Comparison of ENCODE assay signal across 20 cellular contexts in genomic region chr4:36747277-36748129, GRCh38.
DNase-seq lines count a peak whose midpoint lies in the region; ATAC-seq, FAIRE-seq and TF ChIP-seq lines count a peak whose summit lies in the region.
"Had no signal": no experiment of that assay in that cellular context is flagged by ENCODE, and none has a peak within 500 bp of the region (broad histone marks: within the 10 kb centered on the region; RNA-seq: fewer than 3 reads in every experiment).

No MANE protein-coding gene starts in this region.

- H3K4me2 ChIP-seq in H9 (ENCODE audit: insufficient read depth, insufficient read length, low read length) (no peak overlapping the region), H1 (ENCODE audit: insufficient read depth in 1 of 2, low read depth in 2 of 2, low read length in 2 of 2) (no peak overlapping the region), mesendoderm (ENCODE audit: low read length) (no peak overlapping the region)

- peaks cover 6 to 7% of the 10 kb centered on the region in 2 experiments; a peak in 2 of 4 replicates for H3K4me1 Mint-ChIP-seq in H9
- H3K4me1 Mint-ChIP-seq: B cell had no signal

- no peak overlapping the region for H3K27ac Mint-ChIP-seq in H9
- H3K27ac Mint-ChIP-seq: B cell; CD4-positive, alpha-beta T cell had no signal

- H3K56ac ChIP-seq in H9 (ENCODE audit: insufficient read length, low read depth, low read length), result no peak overlapping the region
- no peak overlapping the region for H3K56ac ChIP-seq in H1 (replicated peaks; ENCODE audit: insufficient read length, low read depth, low read length)
- no peak overlapping the region for H3K56ac ChIP-seq in mesendoderm (ENCODE audit: low read length)

- H2BK20ac ChIP-seq in H9 (ENCODE audit: low read depth, low read length, poor library complexity, severe bottlenecking) (no peak overlapping the region), H1 (ENCODE audit: low read length) (no peak overlapping the region)

- H3T11ph ChIP-seq in H9 (ENCODE audit: low read length), result no peak overlapping the region

- ATAC-seq in aorta (ENCODE audit: low FRiP score) (peak; percentile 36), GM18511 (IDR thresholded peaks at IDR 0.05; ENCODE audit: unreplicated experiment) (no peak)

- H2AFZ ChIP-seq in H9 (ENCODE audit: low read length), result no peak overlapping the region
- peak overlapping the region; percentile 87; the same call in 1 of the 2 replicates for H2AFZ ChIP-seq in H1 (ENCODE audit: low read length)

- DNase-seq in H9, result peak; percentile 90
- DNase-seq in H1 (ENCODE audit: low read depth in 1 of 2, low spot score in 2 of 2), result no peak
- peak; percentile 46 for DNase-seq in mesendoderm
- no peak for DNase-seq in aorta
- no peak for DNase-seq in GM12892 (ENCODE audit: insufficient read length)
- DNase-seq in RWPE1 (ENCODE audit: low spot score), result no peak
- DNase-seq: CD4-positive, alpha-beta T cell; DMS53; IMR-90; Kasumi-1; MM.1S; NCI-H1092 treated with DMSO at 0.1 percent for 48 hours; NCI-H187; NCI-H446; NCI-H69; NK-92 treated with Interleukin-12 subunit alpha and Interleukin-12 subunit beta, amount 100 ng/mL, for 24 hours; OCI-M1; SIG-M5 had no signal

- CTCF ChIA-PET in H1 (lab: Charles Lee; ENCODE audit: partially characterized antibody) (interaction anchor here (0.6 to 1.2 kb wide), 4 partner anchors 9 to 333 kb away, joined by 3 to 4 read pairs (median 3); no protein-coding TSS in a partner anchor), RWPE1 (lab: Yijun Ruan, JAX) (interaction anchor here (0.6 kb wide), 1 partner anchor 1633 kb away, joined by 3 read pairs; no protein-coding TSS in a partner anchor)

- H4K8ac ChIP-seq in H9 (replicated peaks; ENCODE audit: insufficient read length, low read depth, low read length), result no peak overlapping the region
- H4K8ac ChIP-seq in H1 (ENCODE audit: extremely low read depth, insufficient read depth, low read length), result peak overlapping the region; percentile 68; the same call in 1 of the 2 replicates
- H4K8ac ChIP-seq in mesendoderm (ENCODE audit: low read depth, low read length), result no peak overlapping the region

- H3K27me3 Mint-ChIP-seq in H9 (ENCODE audit: low read depth), result no peaks in the 10 kb centered on the region
- H3K27me3 Mint-ChIP-seq: B cell; CD4-positive, alpha-beta T cell had no signal

- no peaks in the 10 kb centered on the region; a peak in 1 of 5 replicates for H3K9me3 Mint-ChIP-seq in H9
- H3K9me3 Mint-ChIP-seq: CD4-positive, alpha-beta T cell had no signal

- H3K79me2 ChIP-seq in H9 (ENCODE audit: insufficient read depth, low read length) (no peaks in the 10 kb centered on the region), H1 (ENCODE audit: control insufficient read depth in 1 of 2, insufficient read depth in 2 of 2, low read length in 2 of 2) (no peaks in the 10 kb centered on the region), mesendoderm (ENCODE audit: control insufficient read depth, insufficient read depth, low read length) (no peaks in the 10 kb centered on the region)

- WGBS in H9 (ENCODE audit: extremely low coverage, insufficient read length, low lambda C conversion rate), result no CpG with 5 or more reads among the region's 16 CpGs
- 93% methylated on average over 16 of the region's 16 CpGs; no CpG with 5 or more reads in 1 of the 2 experiments for WGBS in H1 (ENCODE audit: extremely low coverage in 1 of 2, insufficient coverage in 1 of 2, insufficient read length in 1 of 2, insufficient replicate concordance in 2 of 2, low coverage in 1 of 2, low lambda C conversion rate in 2 of 2, missing lambda C conversion rate in 1 of 2), 2 experiments
- no CpG with 5 or more reads among the region's 16 CpGs for WGBS in mesendoderm (ENCODE audit: extremely low coverage, insufficient coverage, low lambda C conversion rate)
- 80 to 86% methylated on average over 15 to 16 of the region's 16 CpGs for WGBS in aorta, 2 donors

- H3K79me1 ChIP-seq in H9 (ENCODE audit: insufficient read depth, low read depth, low read length, poor library complexity, severe bottlenecking) (no peaks in the 10 kb centered on the region), H1 (ENCODE audit: low read depth, low read length) (no peaks in the 10 kb centered on the region), mesendoderm (ENCODE audit: low read length) (no peaks in the 10 kb centered on the region)

- no peak overlapping the region for H3K23ac ChIP-seq in H9 (ENCODE audit: insufficient read length, low read depth, low read length)
- no peak overlapping the region for H3K23ac ChIP-seq in H1 (ENCODE audit: insufficient read length)
- H3K23ac ChIP-seq in mesendoderm (ENCODE audit: low read length), result no peak overlapping the region

- H3K36me3 Mint-ChIP-seq in H9 (ENCODE audit: insufficient read depth in 1 of 3, low read depth in 3 of 3), result no peaks in the 10 kb centered on the region; a peak in 1 of 7 replicates

- FAIRE-seq in H1 (lab: Jason Lieb, UNC), result no peak
- no peak for FAIRE-seq in GM12892 (lab: Jason Lieb, UNC)

- H2BK5ac ChIP-seq in H9 (ENCODE audit: insufficient read length, low read length) (no peak overlapping the region), H1 (ENCODE audit: low read depth, low read length) (no peak overlapping the region), mesendoderm (ENCODE audit: low read length) (no peak overlapping the region)

- H3K23me2 ChIP-seq in H9 (ENCODE audit: insufficient read length, low read depth, low read length, poor library complexity, severe bottlenecking), result no peaks in the 10 kb centered on the region
- H3K23me2 ChIP-seq in H1 (ENCODE audit: low read depth, low read length), result no peaks in the 10 kb centered on the region

- H3K4me1 ChIP-seq in H9 (ENCODE audit: insufficient read depth, low read length) (no peaks in the 10 kb centered on the region), H1 (replicated peaks in 1 of 4; ENCODE audit: control insufficient read depth in 3 of 4, insufficient read depth in 4 of 4, low read length in 3 of 4) (no peaks in the 10 kb centered on the region), mesendoderm (ENCODE audit: control insufficient read depth, low read depth, low read length) (no peaks in the 10 kb centered on the region), aorta (ENCODE audit: control insufficient read depth in 1 of 2, insufficient read depth in 2 of 2, low read length in 2 of 2) (no peaks in the 10 kb centered on the region)

- H3K27ac ChIP-seq in H9 (ENCODE audit: insufficient read length, low read depth, low read length), result no peak overlapping the region
- H3K27ac ChIP-seq in H1 (ENCODE audit: low read depth, low read length), result no peak overlapping the region
- no peak overlapping the region for H3K27ac ChIP-seq in mesendoderm (ENCODE audit: low read depth, low read length)
- H3K27ac ChIP-seq in aorta (ENCODE audit: low read depth in 1 of 2, low read length in 2 of 2), result no peak overlapping the region
- H3K27ac ChIP-seq in RWPE1, result no peak overlapping the region

- H3K14ac ChIP-seq in H9 (ENCODE audit: insufficient read depth, low read length) (no peak overlapping the region), H1 (ENCODE audit: insufficient read length) (no peak overlapping the region)

- TF ChIP-seq POLR2A in H1 (IDR thresholded peaks at IDR 0.05; ENCODE audit: control extremely low read depth in 1 of 2, low read depth in 2 of 2, low read length in 2 of 2) (no peak), GM12892 (IDR thresholded peaks at IDR 0.05; ENCODE audit: low read depth, low read length) (no peak)

- H2AK5ac ChIP-seq in H9 (ENCODE audit: insufficient read length, low read length) (no peak overlapping the region), H1 (ENCODE audit: low read depth, low read length) (no peak overlapping the region), mesendoderm (ENCODE audit: low read length) (no peak overlapping the region)

- H3K4me3 ChIP-seq in H1 (ENCODE audit: extremely low read depth in 1 of 4, insufficient read depth in 2 of 4, low read depth in 3 of 4, low read length in 4 of 4), result no peak overlapping the region
- H3K4me3 ChIP-seq in mesendoderm (ENCODE audit: low read length), result no peak overlapping the region
- H3K4me3 ChIP-seq in aorta (ENCODE audit: low read length in 2 of 2), result no peak overlapping the region

- no peak overlapping the region for H3K9ac ChIP-seq in H9 (ENCODE audit: extremely low read depth, insufficient read length, low read length)
- no peak overlapping the region for H3K9ac ChIP-seq in H1 (replicated peaks in 1 of 4; ENCODE audit: extremely low read depth in 1 of 4, low read depth in 3 of 4, low read length in 3 of 4)
- no peak overlapping the region for H3K9ac ChIP-seq in mesendoderm (ENCODE audit: low read length)

- H4K5ac ChIP-seq in H9 (ENCODE audit: insufficient read length, low read depth, low read length) (no peak overlapping the region), H1 (ENCODE audit: insufficient read length, low read depth, low read length) (no peak overlapping the region), mesendoderm (ENCODE audit: low read length) (no peak overlapping the region)

- TF ChIP-seq RAD21 in H1 (IDR thresholded peaks at IDR 0.05 in 1 of 2, conservative IDR thresholded peaks at IDR 0.05 in 1 of 2; ENCODE audit: low read depth in 2 of 2, low read length in 2 of 2), result peak in 1 of 2 experiments; percentile 22; a peak in 2 of 4 replicates

- H3K18ac ChIP-seq in H9 (ENCODE audit: insufficient read length, low read depth, low read length), result no peak overlapping the region
- 0 out of 2 replicates have a peak overlapping the region, but pooled peaks have one; percentile 56 for H3K18ac ChIP-seq in H1 (ENCODE audit: extremely low read depth, low read length)
- no peak overlapping the region for H3K18ac ChIP-seq in mesendoderm (ENCODE audit: low read length)

- no peaks in the 10 kb centered on the region for H3K9me3 ChIP-seq in H9 (ENCODE audit: control insufficient read depth, low read depth, low read length)
- H3K9me3 ChIP-seq in H1 (ENCODE audit: insufficient read depth in 2 of 2, low read depth in 1 of 2, low read length in 1 of 2), result no peaks in the 10 kb centered on the region
- no peaks in the 10 kb centered on the region for H3K9me3 ChIP-seq in aorta (ENCODE audit: control insufficient read depth, low read length)

- no peaks in the 10 kb centered on the region for H3K36me3 ChIP-seq in H1 (ENCODE audit: control insufficient read depth in 2 of 4, insufficient read depth in 4 of 4, low read length in 3 of 4)
- H3K36me3 ChIP-seq in mesendoderm (ENCODE audit: control insufficient read depth, insufficient read depth, low read length), result no peaks in the 10 kb centered on the region
- H3K36me3 ChIP-seq in aorta (ENCODE audit: control insufficient read depth in 1 of 2, insufficient read depth in 2 of 2, low read length in 1 of 2), result no peaks in the 10 kb centered on the region

- H3K27me3 ChIP-seq in H9 (ENCODE audit: insufficient read depth, low read length) (no peaks in the 10 kb centered on the region), H1 (replicated peaks in 1 of 4; ENCODE audit: control insufficient read depth in 3 of 4, extremely low read depth in 1 of 4, insufficient read depth in 3 of 4, low read length in 3 of 4) (no peaks in the 10 kb centered on the region), mesendoderm (ENCODE audit: insufficient read depth, low read length, poor library complexity) (no peaks in the 10 kb centered on the region), aorta (ENCODE audit: control insufficient read depth in 1 of 2, insufficient read depth in 2 of 2, low read length in 1 of 2) (no peaks in the 10 kb centered on the region)

- intact Hi-C loops in aorta (cut with DNase I), result no loop called here

- TF ChIP-seq CTCF in H9 (conservative IDR thresholded peaks at IDR 0.05), result 0 out of 3 replicates have a peak, but pooled peaks have one; percentile 20
- peak in 2 of 3 experiments; percentile 17 to 28; a peak in 3 of 4 replicates for TF ChIP-seq CTCF in H1 (IDR thresholded peaks at IDR 0.05; ENCODE audit: control extremely low read depth in 1 of 3, insufficient read depth in 1 of 3, low read depth in 1 of 3, low read length in 3 of 3)
- TF ChIP-seq CTCF in RWPE1 (conservative IDR thresholded peaks at IDR 0.05; ENCODE audit: low read depth), result no peak

- H4K20me1 ChIP-seq in H9 (ENCODE audit: control insufficient read depth, insufficient read depth, insufficient read length) (no peaks in the 10 kb centered on the region), H1 (replicated peaks in 1 of 2; ENCODE audit: control insufficient read depth in 1 of 2, insufficient read depth in 2 of 2, low read length in 2 of 2) (no peaks in the 10 kb centered on the region)

- POLR2A ChIA-PET in H1 (lab: Charles Lee; ENCODE audit: partially characterized antibody) (no interaction called here), RWPE1 (lab: Yijun Ruan, JAX; ENCODE audit: low non-redundant PET) (no interaction called here)

- H2BK120ac ChIP-seq in H9 (ENCODE audit: low read depth, low read length, poor library complexity, severe bottlenecking), result no peak overlapping the region
- no peak overlapping the region for H2BK120ac ChIP-seq in H1 (replicated peaks; ENCODE audit: low read depth, low read length)
- no peak overlapping the region for H2BK120ac ChIP-seq in mesendoderm (ENCODE audit: low read depth, low read length)

- no peak overlapping the region for H4K91ac ChIP-seq in H9 (ENCODE audit: insufficient read length, low read depth, low read length)
- no peak overlapping the region for H4K91ac ChIP-seq in H1 (replicated peaks; ENCODE audit: insufficient read length, low read length)

- no peak overlapping the region for H2BK12ac ChIP-seq in H9 (ENCODE audit: insufficient read length, low read depth, low read length)
- no peak overlapping the region for H2BK12ac ChIP-seq in H1 (ENCODE audit: low read depth, low read length)

- H2BK15ac ChIP-seq in H9 (ENCODE audit: low read depth, low read length) (no peak overlapping the region), H1 (ENCODE audit: low read length) (no peak overlapping the region), mesendoderm (replicated peaks; ENCODE audit: low read depth) (no peak overlapping the region)

- no peak overlapping the region; a peak in 1 of 5 replicates for H3K4me3 Mint-ChIP-seq in H9
- H3K4me3 Mint-ChIP-seq: B cell; CD4-positive, alpha-beta T cell had no signal

- H3K4ac ChIP-seq in H9 (ENCODE audit: low read depth, low read length), result no peak overlapping the region
- no peak overlapping the region for H3K4ac ChIP-seq in H1 (replicated peaks; ENCODE audit: insufficient read length, low read depth, low read length)
- H3K4ac ChIP-seq in mesendoderm (ENCODE audit: low read depth, low read length), result no peak overlapping the region

- TF ChIP-seq EP300 in H1 (IDR thresholded peaks at IDR 0.05; ENCODE audit: borderline replicate concordance in 1 of 2, low read depth in 2 of 2, low read length in 2 of 2), result no peak

Comparison
In these comparisons a context has a peak if more than half of its experiments do, and no peak if none do; other contexts are left out.
1. DNase-seq: peak in H9 (single experiment) and mesendoderm (single experiment); none in H1 (0 of 2), aorta (0 of 2), GM12892 (single experiment) and RWPE1 (single experiment).